Comparison of ENCODE assay signal across 8 cellular contexts in genomic region chr2:240585681-240586197, GRCh38. TPM values are rescaled to one million over a fixed set of nuclear protein-coding genes. Genes with fewer than 3 reads are reported as not detected.
A peak's percentile ranks its signal among the peaks of the same experiment; 100 is the strongest.
DNase-seq lines count a peak whose midpoint lies in the region; ATAC-seq and TF ChIP-seq lines count a peak whose summit lies in the region.

No MANE protein-coding gene starts in this region.

- ATAC-seq in HCT116: no peak; the same call in 1 of the 2 replicates

- peak overlapping the region; percentile 89 for H3K4me3 Mint-ChIP-seq in activated naive CD8-positive, alpha-beta T cell treated with anti-CD3 and anti-CD28 coated beads for 36 hours

- TF ChIP-seq CTCF in HCT116 (IDR thresholded peaks at IDR 0.05 in 2 of 3, conservative IDR thresholded peaks at IDR 0.05 in 1 of 3; ENCODE audit: borderline replicate concordance in 1 of 3, insufficient read depth in 1 of 3, low read depth in 2 of 3, low read length in 2 of 3) (no peak), hepatocyte (IDR thresholded peaks at IDR 0.05; ENCODE audit: poor library complexity) (no peak)

- BruUV-seq in HCT116 (replicated peaks; lab: Mats Ljungman, UMichigan): TSS peak; percentile 74

- H3K36me3 ChIP-seq in HCT116 (ENCODE audit: control insufficient read depth in 1 of 2, insufficient read depth in 2 of 2, low read length in 2 of 2) (peaks cover 3 to 9% of the 10 kb centered on the region in 2 experiments; a peak in 2 of 4 replicates), hepatocyte (replicated peaks; ENCODE audit: insufficient read depth, low read depth) (no peaks in the 10 kb centered on the region)

- H3K36me3 Mint-ChIP-seq in activated naive CD8-positive, alpha-beta T cell treated with anti-CD3 and anti-CD28 coated beads for 36 hours: peaks cover 8% of the 10 kb centered on the region

- H3K79me2 ChIP-seq in HCT116 (ENCODE audit: insufficient read depth, low read length) (peaks cover 86% of the 10 kb centered on the region), hepatocyte (peaks cover 86% of the 10 kb centered on the region)

- H3K27me3 ChIP-seq in HCT116 (ENCODE audit: insufficient read depth, low read length) (no peaks in the 10 kb centered on the region), hepatocyte (no peaks in the 10 kb centered on the region)

- H3K4me3 ChIP-seq in HCT116 (replicated peaks in 1 of 2; ENCODE audit: low read depth in 1 of 2, low read length in 2 of 2): peak overlapping the region; percentile 98 to 99
- H3K4me3 ChIP-seq in hepatocyte: peak overlapping the region; percentile 30
- peak overlapping the region; percentile 73 to 99 (median 86) for H3K4me3 ChIP-seq in skin epidermis

- H3K4me2 ChIP-seq in HCT116 (ENCODE audit: low read length) (peak overlapping the region; percentile 96), hepatocyte (peak overlapping the region; percentile 97)

- POLR2A ChIA-PET in HCT116 (lab: Charles Lee): interaction anchor here (1.0 to 3.5 kb wide), 5 partner anchors 15 to 55 kb away, joined by 3 to 23 read pairs (median 3); partner anchors contain the start of gene DUSP28

- RAD21 ChIA-PET in HCT116 (lab: Charles Lee; ENCODE audit: low non-redundant PET in 1 of 2, low total read pairs in 2 of 2, uncharacterized antibody in 2 of 2, unreplicated experiment in 2 of 2): interaction anchor here in 1 of 2 experiments (2.1 kb wide), 1 partner anchor 20 kb away, joined by 6 read pairs; no protein-coding TSS in a partner anchor

- H4K20me1 ChIP-seq in HCT116 (ENCODE audit: insufficient read depth) (no peaks in the 10 kb centered on the region), hepatocyte (ENCODE audit: insufficient read depth, poor library complexity, severe bottlenecking) (peaks cover 5% of the 10 kb centered on the region)

- DNase-seq in HCT116 (ENCODE audit: low read depth, low spot score): no peak
- no peak for DNase-seq in activated naive CD8-positive, alpha-beta T cell treated with anti-CD3 and anti-CD28 coated beads for 36 hours
- no peak for DNase-seq in hepatocyte (ENCODE audit: low spot score)
- DNase-seq in NCI-H1694 treated with DMSO at 0.1 percent for 48 hours (lab: John Stamatoyannopoulos, UW): no peak
- DNase-seq in NCI-H226: no peak
- no peak for DNase-seq in hepatic stellate cell (ENCODE audit: low spot score)
- DNase-seq in NAMALWA (ENCODE audit: low spot score): no peak

- H3K27ac Mint-ChIP-seq in activated naive CD8-positive, alpha-beta T cell treated with anti-CD3 and anti-CD28 coated beads for 36 hours: peak overlapping the region; percentile 89

- TF ChIP-seq POLR2A in HCT116 (IDR thresholded peaks at IDR 0.05; ENCODE audit: borderline replicate concordance, extremely low read depth, insufficient read depth, insufficient read length): no peak

- intact Hi-C loops in HCT116 (cut with micrococcal nuclease): loop anchor here (2.0 kb wide), 1 partner anchor 25 kb away; the partner anchor contains the start of gene DUSP28

- 11% methylated on average over 20 of the region's 20 CpGs for WGBS in hepatocyte (ENCODE audit: low lambda C conversion rate, missing lambda C conversion rate)

- H3K9me2 ChIP-seq in HCT116 (ENCODE audit: insufficient read depth): no peaks in the 10 kb centered on the region
- H3K9me2 ChIP-seq in hepatocyte (replicated peaks; ENCODE audit: insufficient read depth): no peaks in the 10 kb centered on the region

- H3K4me1 ChIP-seq in HCT116 (ENCODE audit: control insufficient read depth in 1 of 2, insufficient read depth in 2 of 2, low read length in 2 of 2): peaks cover 34 to 53% of the 10 kb centered on the region in 2 experiments
- H3K4me1 ChIP-seq in hepatocyte (ENCODE audit: insufficient read depth): peaks cover 23% of the 10 kb centered on the region

- no peaks in the 10 kb centered on the region for H3K27me3 Mint-ChIP-seq in activated naive CD8-positive, alpha-beta T cell treated with anti-CD3 and anti-CD28 coated beads for 36 hours

- CTCF ChIA-PET in HCT116 (lab: Charles Lee): interaction anchor here (1.0 to 2.3 kb wide), 5 partner anchors 16 to 255 kb away, joined by 3 to 38 read pairs (median 5); partner anchors contain the start of gene DUSP28

- peaks cover 3% of the 10 kb centered on the region for H3K9me3 Mint-ChIP-seq in activated naive CD8-positive, alpha-beta T cell treated with anti-CD3 and anti-CD28 coated beads for 36 hours

- no peak for TF ChIP-seq RAD21 in HCT116 (IDR thresholded peaks at IDR 0.05; ENCODE audit: low read depth)

- H3K27ac ChIP-seq in HCT116 (ENCODE audit: low read depth, low read length) (peak overlapping the region; percentile 85), hepatocyte (peak overlapping the region; percentile 80), skin epidermis (peak overlapping the region; percentile 73 to 99 (median 93))

- H2AFZ ChIP-seq in HCT116 (ENCODE audit: low read depth, low read length, poor library complexity, severe bottlenecking) (no peak overlapping the region), hepatocyte (peak overlapping the region; percentile 54)

- peak overlapping the region; percentile 91 for H3K9ac ChIP-seq in HCT116 (ENCODE audit: low read length)

- H3K9me3 ChIP-seq in HCT116 (ENCODE audit: control insufficient read depth in 1 of 2, insufficient read depth in 1 of 2, low read depth in 1 of 2, low read length in 2 of 2) (no peaks in the 10 kb centered on the region), hepatocyte (ENCODE audit: low read depth) (no peaks in the 10 kb centered on the region)

- peaks cover 43% of the 10 kb centered on the region for H3K4me1 Mint-ChIP-seq in activated naive CD8-positive, alpha-beta T cell treated with anti-CD3 and anti-CD28 coated beads for 36 hours

TF ChIP-seq in HCT116, 20 proteins besides CTCF, POLR2A, EP300 and RAD21:
- no peak for TF ChIP-seq ZNF274 (IDR thresholded peaks at IDR 0.05; ENCODE audit: low read depth, low read length)
- TF ChIP-seq, protein P1, sequence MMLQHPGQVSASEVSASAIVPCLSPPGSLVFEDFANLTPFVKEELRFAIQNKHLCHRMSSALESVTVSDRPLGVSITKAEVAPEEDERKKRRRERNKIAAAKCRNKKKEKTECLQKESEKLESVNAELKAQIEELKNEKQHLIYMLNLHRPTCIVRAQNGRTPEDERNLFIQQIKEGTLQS (IDR thresholded peaks at IDR 0.05): no peak
- no peak for TF ChIP-seq SP1 (IDR thresholded peaks at IDR 0.05; ENCODE audit: low read depth)
- no peak for TF ChIP-seq SIN3A (IDR thresholded peaks at IDR 0.05; ENCODE audit: low read depth)
- TF ChIP-seq POLR2AphosphoS5 (IDR thresholded peaks at IDR 0.05; ENCODE audit: low read depth, low read length): no peak
- TF ChIP-seq MAX (IDR thresholded peaks at IDR 0.05): no peak
- TF ChIP-seq FOSL1 (IDR thresholded peaks at IDR 0.05; ENCODE audit: low read depth): no peak
- TF ChIP-seq EGR1 (IDR thresholded peaks at IDR 0.05; ENCODE audit: low read depth): no peak
- TF ChIP-seq SRF (IDR thresholded peaks at IDR 0.05; ENCODE audit: low read depth): no peak
- TF ChIP-seq TCF7L2 (IDR thresholded peaks at IDR 0.05; ENCODE audit: borderline replicate concordance, extremely low read depth, insufficient read depth, insufficient read length): no peak
TF ChIP-seq in HCT116: peak in this region for 0.

RNA-seq across cellular contexts. Expression of gene CAPN10, which starts 0.8 kb away (rescaled TPM):
- total RNA-seq in HCT116 (2021; ENCODE audit: unreplicated experiment) (40.7 TPM), hepatocyte (19.1 and 24.2 TPM in 2 replicates)
- polyA plus RNA-seq in HCT116 (2012): 22.2 and 24.0 TPM in 2 replicates
- total RNA-seq in activated naive CD8-positive, alpha-beta T cell treated with anti-CD3 and anti-CD28 coated beads for 36 hours: 10 to 100 TPM; 30.1 to 32.3 TPM
- polyA plus RNA-seq in hepatocyte: 28.8 and 42.6 TPM in 2 replicates

RNA-seq across cellular contexts. Expression of gene RNPEPL1, which starts 17.5 kb away (rescaled TPM):
- total RNA-seq in HCT116 (2021; ENCODE audit: unreplicated experiment) (49.7 TPM), hepatocyte (36.9 and 46.3 TPM in 2 replicates)
- 56.1 and 58.0 TPM in 2 replicates for polyA plus RNA-seq in HCT116 (2012)
- total RNA-seq in activated naive CD8-positive, alpha-beta T cell treated with anti-CD3 and anti-CD28 coated beads for 36 hours: 10 to 100 TPM; 33.8 to 37.2 TPM
- 57.2 and 58.1 TPM in 2 replicates for polyA plus RNA-seq in hepatocyte

RNA-seq across cellular contexts. Expression of gene DUSP28, which starts 25.6 kb away (rescaled TPM):
- total RNA-seq in HCT116 (2021; ENCODE audit: unreplicated experiment) (5.6 TPM), hepatocyte (4.6 and 4.8 TPM in 2 replicates)
- 5.0 and 8.8 TPM in 2 replicates for polyA plus RNA-seq in HCT116 (2012)
- 1 to 10 TPM; 6.7 to 6.9 TPM for total RNA-seq in activated naive CD8-positive, alpha-beta T cell treated with anti-CD3 and anti-CD28 coated beads for 36 hours
- 6.3 and 6.8 TPM in 2 replicates for polyA plus RNA-seq in hepatocyte

RNA-seq across cellular contexts. Expression of gene ANKMY1, which starts 28.0 kb away (rescaled TPM):
- 28.3 TPM for total RNA-seq in HCT116 (2021; ENCODE audit: unreplicated experiment)
- 22.6 and 23.2 TPM in 2 replicates for polyA plus RNA-seq in HCT116 (2012)
- total RNA-seq in activated naive CD8-positive, alpha-beta T cell treated with anti-CD3 and anti-CD28 coated beads for 36 hours: 10 to 100 TPM; 13.3 to 15.9 TPM
- 6.7 and 9.2 TPM in 2 replicates for total RNA-seq in hepatocyte
- polyA plus RNA-seq in hepatocyte: 7.8 and 11.1 TPM in 2 replicates

RNA-seq across cellular contexts. Expression of gene GPR35, which starts 39.5 kb away (rescaled TPM):
- total RNA-seq in HCT116 (2021; ENCODE audit: unreplicated experiment) (4.2 TPM), hepatocyte (14.7 and 17.3 TPM in 2 replicates)
- 4.7 and 5.5 TPM in 2 replicates for polyA plus RNA-seq in HCT116 (2012)
- 1 to 10 TPM; 7.6 to 7.8 TPM for total RNA-seq in activated naive CD8-positive, alpha-beta T cell treated with anti-CD3 and anti-CD28 coated beads for 36 hours
- polyA plus RNA-seq in hepatocyte: 10.1 and 10.5 TPM in 2 replicates

Comparison
In these comparisons a context has a peak if more than half of its experiments do, and no peak if none do; other contexts are left out.
1. H3K4me3 ChIP-seq: peak in every context shown above with its lines; median percentile 98 in HCT116; 86 in skin epidermis; 30 in hepatocyte.